1 cellular context compared by ENCODE assay signal in the genomic region with DNA sequence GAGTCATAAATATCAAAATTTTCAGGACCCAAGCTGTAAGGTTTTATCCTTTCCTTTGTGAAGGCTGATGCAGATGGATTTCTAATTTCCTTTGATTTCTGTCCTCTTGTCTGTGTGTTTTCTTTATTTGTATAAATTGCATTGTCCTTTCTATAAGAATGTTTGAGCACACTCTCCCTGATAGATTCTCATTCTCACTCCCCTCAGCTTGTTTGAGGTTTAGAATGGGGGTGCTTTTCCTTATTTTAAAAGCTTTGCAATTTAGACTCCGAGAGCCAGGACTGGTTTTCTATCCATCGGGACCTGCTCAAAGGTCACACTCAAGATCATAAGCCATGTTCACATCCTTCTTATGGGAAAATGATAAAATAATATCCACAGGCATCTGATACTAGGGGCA.
TF ChIP-seq lines count a peak whose summit lies in the region.

No MANE protein-coding gene starts in this region.

TF ChIP-seq in neural cell, 6 proteins besides CTCF, POLR2A, EP300 and RAD21 (continued from another document):
- TF ChIP-seq SMC3 (conservative IDR thresholded peaks at IDR 0.05; ENCODE audit: poor library complexity) (no peak), EZH2 (IDR thresholded peaks at IDR 0.05; ENCODE audit: borderline replicate concordance, insufficient read depth, low read length, poor library complexity, severe bottlenecking) (no peak)
